In the genomic region with DNA sequence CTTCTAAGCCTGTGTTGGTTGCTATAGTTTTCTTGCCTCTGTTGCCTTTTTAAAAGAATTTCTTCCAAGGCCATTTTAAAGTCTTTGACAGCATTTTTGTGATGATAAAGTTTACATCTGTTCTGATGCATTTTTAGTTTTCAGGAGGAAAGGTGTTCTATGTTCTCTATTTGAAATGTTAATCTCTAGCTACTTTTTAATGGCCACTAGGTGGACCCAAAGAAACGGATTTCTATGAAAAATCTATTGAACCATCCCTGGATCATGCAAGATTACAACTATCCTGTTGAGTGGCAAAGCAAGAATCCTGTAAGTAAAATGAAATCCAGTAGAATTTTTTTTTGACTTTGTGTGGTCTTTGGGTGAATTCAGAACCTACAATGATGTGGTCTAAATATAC, we compare ENCODE assay signal across 8 cellular contexts.
DNase-seq lines count a peak whose midpoint lies in the region; ATAC-seq and TF ChIP-seq lines count a peak whose summit lies in the region.

No MANE protein-coding gene starts in this region.

- DNase-seq in DMS53 treated with DMSO at 0.1 percent for 48 hours (lab: John Stamatoyannopoulos, UW; ENCODE audit: unreplicated experiment) (peak; percentile 23), adipocyte (ENCODE audit: low read depth) (peak; percentile 59), left lobe of liver (ENCODE audit: low spot score) (no peak)
- no peak for DNase-seq in activated naive CD4-positive, alpha-beta T cell treated with anti-CD3 and anti-CD28 coated beads, Interleukin-2, amount 50 U/mL, for 16 hours
- no peak for DNase-seq in activated CD4-positive, alpha-beta memory T cell treated with anti-CD3 and anti-CD28 coated beads, Interleukin-2, amount 10 ng/mL, durations not matched to agents 7 days and 5 days
- no peak for DNase-seq in activated CD4-positive, CD25-positive, alpha-beta regulatory T cell treated with anti-CD3 and anti-CD28 coated beads, Interleukin-2, amount 50 U/mL, for 72 hours
- no peak for DNase-seq in activated T-cell treated with anti-CD3 and anti-CD28 coated beads, Interleukin-2, amount 50 U/mL, for 1 hour

- no peak overlapping the region for H3K4me2 ChIP-seq in KMS-11

- peaks cover 47% of the 10 kb centered on the region for H3K36me3 Mint-ChIP-seq in activated CD4-positive, alpha-beta memory T cell treated with anti-CD3 and anti-CD28 coated beads, Interleukin-2, amount 10 ng/mL, durations not matched to agents 7 days and 5 days (ENCODE audit: low read depth)

- POLR2A ChIA-PET in activated CD4-positive, alpha-beta memory T cell treated with anti-CD3 and anti-CD28 coated beads, Interleukin-2, amount 10 ng/mL, durations not matched to agents 7 days and 5 days (lab: Charles Lee), result interaction anchor here (0.6 to 1.0 kb wide), 2 partner anchors 50 to 96 kb away, joined by 3 read pairs; no protein-coding TSS in a partner anchor

- no peak overlapping the region for H3K4me3 ChIP-seq in KMS-11 (IDR thresholded peaks at IDR 0.05; ENCODE audit: insufficient read depth, low read depth, low read length)
- H3K4me3 ChIP-seq in adipocyte (ENCODE audit: low read length), result no peak overlapping the region

- H4K20me1 ChIP-seq in KMS-11 (ENCODE audit: insufficient read depth), result no peaks in the 10 kb centered on the region

- peak; percentile 79 for ATAC-seq in left lobe of liver

- no peak overlapping the region for H3K9ac ChIP-seq in KMS-11
- H3K9ac ChIP-seq in adipocyte (ENCODE audit: low read length), result no peak overlapping the region

- H3K27ac ChIP-seq in KMS-11, result no peak overlapping the region

- H2AFZ ChIP-seq in KMS-11 (ENCODE audit: low read depth), result no peak overlapping the region

- H3K4me1 Mint-ChIP-seq in activated CD4-positive, alpha-beta memory T cell treated with anti-CD3 and anti-CD28 coated beads, Interleukin-2, amount 10 ng/mL, durations not matched to agents 7 days and 5 days, result peaks cover 4% of the 10 kb centered on the region

- peaks cover 6% of the 10 kb centered on the region; the same call in 1 of the 2 replicates for H3K36me3 ChIP-seq in KMS-11 (ENCODE audit: insufficient read depth)
- no peaks in the 10 kb centered on the region for H3K36me3 ChIP-seq in adipocyte (ENCODE audit: control insufficient read depth, insufficient read depth, low read length, severe bottlenecking)

- H3K27ac Mint-ChIP-seq in activated CD4-positive, alpha-beta memory T cell treated with anti-CD3 and anti-CD28 coated beads, Interleukin-2, amount 10 ng/mL, durations not matched to agents 7 days and 5 days, result no peak overlapping the region

- H3K4me3 Mint-ChIP-seq in activated CD4-positive, alpha-beta memory T cell treated with anti-CD3 and anti-CD28 coated beads, Interleukin-2, amount 10 ng/mL, durations not matched to agents 7 days and 5 days, result no peak overlapping the region

- H3K4me1 ChIP-seq in KMS-11 (ENCODE audit: low read depth, poor library complexity, severe bottlenecking), result peaks cover 8% of the 10 kb centered on the region
- H3K4me1 ChIP-seq in adipocyte (ENCODE audit: control insufficient read depth, insufficient read depth, low read length), result no peaks in the 10 kb centered on the region

- no peaks in the 10 kb centered on the region for H3K27me3 Mint-ChIP-seq in activated CD4-positive, alpha-beta memory T cell treated with anti-CD3 and anti-CD28 coated beads, Interleukin-2, amount 10 ng/mL, durations not matched to agents 7 days and 5 days

- CTCF ChIA-PET in activated CD4-positive, alpha-beta memory T cell treated with anti-CD3 and anti-CD28 coated beads, Interleukin-2, amount 10 ng/mL, durations not matched to agents 7 days and 5 days (lab: Charles Lee), result interaction anchor here (0.6 to 1.9 kb wide), 12 partner anchors 9 to 225 kb away, joined by 3 to 15 read pairs (median 4); no protein-coding TSS in a partner anchor

- peak; percentile 66 for TF ChIP-seq CTCF in KMS-11 (conservative IDR thresholded peaks at IDR 0.05; ENCODE audit: low read depth, low read length)

- H3K27me3 ChIP-seq in KMS-11 (ENCODE audit: insufficient read depth, low read depth), result no peaks in the 10 kb centered on the region
- no peaks in the 10 kb centered on the region for H3K27me3 ChIP-seq in adipocyte (replicated peaks; ENCODE audit: control insufficient read depth, insufficient read depth, low read length)

- no peaks in the 10 kb centered on the region for H3K79me2 ChIP-seq in KMS-11 (ENCODE audit: insufficient read depth, low read depth)

- no peaks in the 10 kb centered on the region for H3K9me3 ChIP-seq in adipocyte (ENCODE audit: control insufficient read depth, low read length)

- H3K9me3 Mint-ChIP-seq in activated CD4-positive, alpha-beta memory T cell treated with anti-CD3 and anti-CD28 coated beads, Interleukin-2, amount 10 ng/mL, durations not matched to agents 7 days and 5 days, result no peaks in the 10 kb centered on the region

Comparison
In these comparisons a context has a peak if more than half of its experiments do, and no peak if none do; other contexts are left out.
1. DNase-seq: peak in DMS53 treated with DMSO at 0.1 percent for 48 hours (single experiment) and adipocyte (single experiment); none in left lobe of liver (single experiment), activated naive CD4-positive, alpha-beta T cell treated with anti-CD3 and anti-CD28 coated beads, Interleukin-2, amount 50 U/mL, for 16 hours (single experiment), activated CD4-positive, alpha-beta memory T cell treated with anti-CD3 and anti-CD28 coated beads, Interleukin-2, amount 10 ng/mL, durations not matched to agents 7 days and 5 days (single experiment), activated CD4-positive, CD25-positive, alpha-beta regulatory T cell treated with anti-CD3 and anti-CD28 coated beads, Interleukin-2, amount 50 U/mL, for 72 hours (single experiment) and activated T-cell treated with anti-CD3 and anti-CD28 coated beads, Interleukin-2, amount 50 U/mL, for 1 hour (single experiment).